10 cellular contexts compared by ENCODE assay signal in the genomic region with DNA sequence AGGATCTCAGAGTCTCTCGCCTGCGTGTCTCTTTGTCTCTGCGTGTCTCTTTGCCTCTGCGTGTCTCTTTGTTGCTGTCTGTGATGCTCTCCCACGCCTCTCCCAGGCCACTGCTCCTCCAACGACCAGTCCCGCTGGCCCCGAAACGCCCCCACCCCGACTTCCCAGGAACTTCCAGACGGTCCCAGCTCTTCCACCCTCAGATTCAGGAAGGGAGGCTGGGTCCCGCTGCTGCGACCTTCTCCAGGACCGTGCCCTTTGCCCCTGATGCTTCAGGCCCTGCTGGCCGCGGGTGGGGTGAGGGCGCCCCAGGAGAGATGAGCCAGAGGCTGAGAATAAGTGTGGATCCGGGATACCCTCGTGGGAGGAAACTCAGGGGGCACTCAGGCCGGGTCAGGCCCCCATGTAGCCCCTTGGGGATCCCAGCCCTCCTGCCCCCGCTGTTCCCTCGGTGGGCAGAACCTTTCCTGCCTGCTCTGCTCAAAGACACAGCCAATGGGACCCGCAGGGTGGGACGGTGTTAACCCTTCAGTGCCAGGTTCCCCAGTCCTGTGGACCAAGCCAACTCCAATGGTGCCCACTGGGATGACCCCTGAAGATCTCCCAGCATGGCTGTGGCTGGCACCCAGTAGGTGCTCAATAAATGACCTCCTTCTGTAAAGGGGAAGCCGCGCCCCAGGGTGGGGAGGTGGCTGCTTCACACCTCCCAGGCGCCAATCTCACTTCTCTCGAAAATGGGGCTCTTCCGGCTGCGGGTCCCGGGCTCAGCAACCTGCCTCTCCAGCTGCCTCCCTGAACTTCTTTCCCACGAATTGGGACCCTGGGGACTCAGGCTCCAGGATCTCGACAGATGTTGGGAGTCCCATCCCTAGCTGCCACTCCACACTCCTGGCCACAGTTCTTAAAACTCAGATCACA. TPM values are rescaled to one million over a fixed set of nuclear protein-coding genes. Genes with fewer than 3 reads are reported as not detected.
DNase-seq lines count a peak whose midpoint lies in the region; ATAC-seq, FAIRE-seq and TF ChIP-seq lines count a peak whose summit lies in the region.
"Had no signal": no experiment of that assay in that cellular context is flagged by ENCODE, and none has a peak within 500 bp of the region (broad histone marks: within the 10 kb centered on the region; RNA-seq: fewer than 3 reads in every experiment).

No MANE protein-coding gene starts in this region.

- H3K4me1 ChIP-seq in esophagus squamous epithelium, result peaks cover 38 to 97% (median 39%) of the 10 kb centered on the region in 3 donors
- H3K4me1 ChIP-seq in smooth muscle cell (ENCODE audit: low read depth), result peaks cover 12% of the 10 kb centered on the region
- H3K4me1 ChIP-seq in small intestine (ENCODE audit: control insufficient read depth in 2 of 2, insufficient read depth in 1 of 2, low read depth in 1 of 2, low read length in 1 of 2), result no peaks in the 10 kb centered on the region

- H3K4me3 ChIP-seq in esophagus squamous epithelium, result peak overlapping the region in 1 of 4 donors; percentile 74
- peak overlapping the region; percentile 54 for H3K4me3 ChIP-seq in smooth muscle cell
- no peak overlapping the region for H3K4me3 ChIP-seq in small intestine (ENCODE audit: low read depth in 1 of 2, low read length in 2 of 2)

- H3K27me3 ChIP-seq in esophagus squamous epithelium, result peaks cover 0 to 63% (median 10%) of the 10 kb centered on the region in 4 donors
- peaks cover 15% of the 10 kb centered on the region for H3K27me3 ChIP-seq in smooth muscle cell (ENCODE audit: low read depth)
- peaks cover 15 to 41% of the 10 kb centered on the region in 2 donors for H3K27me3 ChIP-seq in small intestine (ENCODE audit: control insufficient read depth in 2 of 2, insufficient read depth in 2 of 2, low read length in 2 of 2)

- H3K9me3 ChIP-seq in esophagus squamous epithelium, result no peaks in the 10 kb centered on the region
- no peaks in the 10 kb centered on the region for H3K9me3 ChIP-seq in smooth muscle cell (replicated peaks; ENCODE audit: low read depth)
- H3K9me3 ChIP-seq in small intestine (ENCODE audit: control insufficient read depth, low read depth), result no peaks in the 10 kb centered on the region

- H3K4me3 Mint-ChIP-seq in activated CD4-positive, alpha-beta T cell treated with anti-CD3 and anti-CD28 coated beads for 36 hours, result peak overlapping the region; percentile 15

- no peak overlapping the region for H3K27ac Mint-ChIP-seq in activated CD4-positive, alpha-beta T cell treated with anti-CD3 and anti-CD28 coated beads for 36 hours

- TF ChIP-seq POLR2A in esophagus squamous epithelium (IDR thresholded peaks at IDR 0.05), result no peak

- H3K36me3 Mint-ChIP-seq in activated CD4-positive, alpha-beta T cell treated with anti-CD3 and anti-CD28 coated beads for 36 hours (ENCODE audit: low read depth), result no peaks in the 10 kb centered on the region

- no peaks in the 10 kb centered on the region for H3K9me3 Mint-ChIP-seq in activated CD4-positive, alpha-beta T cell treated with anti-CD3 and anti-CD28 coated beads for 36 hours (ENCODE audit: low read depth)

- POLR2A ChIA-PET in activated CD4-positive, alpha-beta T cell treated with anti-CD3 and anti-CD28 coated beads for 36 hours (lab: Charles Lee), result no interaction called here
- POLR2A ChIA-PET in RWPE1 (lab: Yijun Ruan, JAX; ENCODE audit: low non-redundant PET), result no interaction called here

- TF ChIP-seq CTCF in RWPE1 (conservative IDR thresholded peaks at IDR 0.05; ENCODE audit: low read depth), result no peak
- no peak for TF ChIP-seq CTCF in esophagus squamous epithelium (IDR thresholded peaks at IDR 0.05)
- TF ChIP-seq CTCF in smooth muscle cell (IDR thresholded peaks at IDR 0.05; ENCODE audit: borderline replicate concordance, insufficient read depth, poor library complexity, severe bottlenecking), result no peak

- intact Hi-C loops in activated CD4-positive, alpha-beta T cell treated with anti-CD3 and anti-CD28 coated beads for 36 hours (cut with DNase I, micrococcal nuclease), result loop anchor here (5.0 to 10.0 kb wide), 2 partner anchors 224 to 226 kb away; no protein-coding TSS in a partner anchor
- intact Hi-C loops in esophagus squamous epithelium (cut with DNase I), result no loop called here

- peak overlapping the region; percentile 93 for H3K4me2 ChIP-seq in smooth muscle cell

- no peak for DNase-seq in activated CD4-positive, alpha-beta T cell treated with anti-CD3 and anti-CD28 coated beads for 36 hours
- DNase-seq in activated CD4-positive, alpha-beta T cell treated with anti-CD3 and anti-CD28 coated beads for 48 hours, result no peak
- DNase-seq in RWPE1 (ENCODE audit: low spot score) (no peak), esophagus squamous epithelium (lab: John Stamatoyannopoulos, UW) (no peak), smooth muscle cell (lab: John Stamatoyannopoulos, UW; ENCODE audit: unreplicated experiment) (no peak), NAMALWA (ENCODE audit: low spot score) (no peak), small intestine (no peak)

- peaks cover 24% of the 10 kb centered on the region for H3K4me1 Mint-ChIP-seq in activated CD4-positive, alpha-beta T cell treated with anti-CD3 and anti-CD28 coated beads for 36 hours

- H3K36me3 ChIP-seq in esophagus squamous epithelium (peaks cover 0 to 12% (median 3%) of the 10 kb centered on the region in 3 donors), smooth muscle cell (ENCODE audit: low read depth) (no peaks in the 10 kb centered on the region), small intestine (ENCODE audit: control insufficient read depth in 2 of 2, insufficient read depth in 2 of 2, low read length in 2 of 2) (no peaks in the 10 kb centered on the region)

- FAIRE-seq in small intestine (lab: Jason Lieb, UNC), result no peak

- peaks cover 45% of the 10 kb centered on the region for H3K27me3 Mint-ChIP-seq in activated CD4-positive, alpha-beta T cell treated with anti-CD3 and anti-CD28 coated beads for 36 hours

- H3K27ac ChIP-seq in RWPE1 (peak overlapping the region; percentile 91), esophagus squamous epithelium (peak overlapping the region; percentile 67 to 88 (median 86)), smooth muscle cell (ENCODE audit: low read depth) (no peak overlapping the region), small intestine (ENCODE audit: low read depth in 1 of 2, low read length in 1 of 2) (no peak overlapping the region)

- WGBS in esophagus squamous epithelium, 2 donors, result 5 to 12% methylated on average over 11 to 17 of the region's 33 CpGs
- 34% methylated on average over 32 of the region's 33 CpGs for WGBS in smooth muscle cell (ENCODE audit: low lambda C conversion rate)
- WGBS in small intestine, 3 donors, result 10 to 13% (median 11%) methylated on average over 32 to 33 of the region's 33 CpGs

- peak overlapping the region; percentile 73 for H2AFZ ChIP-seq in smooth muscle cell (ENCODE audit: low read depth)

- no peak for ATAC-seq in activated CD4-positive, alpha-beta T cell treated with anti-CD3 and anti-CD28 coated beads for 36 hours
- ATAC-seq in GM18520 (IDR thresholded peaks at IDR 0.05; ENCODE audit: unreplicated experiment), result no peak

- no peaks in the 10 kb centered on the region for H3F3A ChIP-seq in smooth muscle cell (ENCODE audit: low read depth)

- H3K79me2 ChIP-seq in smooth muscle cell (ENCODE audit: low read depth), result peaks cover 16% of the 10 kb centered on the region

- CTCF ChIA-PET in activated CD4-positive, alpha-beta T cell treated with anti-CD3 and anti-CD28 coated beads for 36 hours (lab: Charles Lee), result interaction anchor here (0.6 to 0.7 kb wide), 3 partner anchors 36 to 100 kb away, joined by 3 to 4 read pairs (median 3); no protein-coding TSS in a partner anchor
- CTCF ChIA-PET in RWPE1 (lab: Yijun Ruan, JAX), result interaction anchor here (1.3 to 2.0 kb wide), 2 partner anchors 23 to 35 kb away, joined by 4 to 6 read pairs; no protein-coding TSS in a partner anchor

- H3K9ac ChIP-seq in smooth muscle cell (ENCODE audit: low read depth), result no peak overlapping the region

- no peaks in the 10 kb centered on the region for H4K20me1 ChIP-seq in smooth muscle cell (ENCODE audit: low read depth)

RNA-seq across cellular contexts. Expression of a gene that starts 1.5 kb away (rescaled TPM):
- total RNA-seq in activated CD4-positive, alpha-beta T cell treated with anti-CD3 and anti-CD28 coated beads for 36 hours, result under 1 TPM; 0.07 to 0.11 TPM
- total RNA-seq in esophagus squamous epithelium (10 to 100 TPM in 3 of 4 donors, 1 to 10 TPM in 1; 8.9 to 27.2 (median 16.3) TPM), smooth muscle cell (5.3 and 6.3 TPM in 2 replicates)
- polyA plus RNA-seq in smooth muscle cell (6.8 and 9.0 TPM in 2 replicates), small intestine (under 1 TPM in 1 of 3 donors, not detected in 2; 0.09 TPM)
- total RNA-seq: dermis microvascular lymphatic vessel endothelial cell, HT-29 had no signal

RNA-seq across cellular contexts. Expression of a gene that starts 15.5 kb away (rescaled TPM):
- total RNA-seq in activated CD4-positive, alpha-beta T cell treated with anti-CD3 and anti-CD28 coated beads for 36 hours, result 10 to 100 TPM; 38.7 to 58.7 TPM
- total RNA-seq in esophagus squamous epithelium (10 to 100 TPM; 66.2 to 86.9 (median 76.4) TPM), smooth muscle cell (24.9 and 39.3 TPM in 2 replicates)
- polyA plus RNA-seq in smooth muscle cell (53.1 and 60.4 TPM in 2 replicates), small intestine (10 to 100 TPM; 44.0 to 73.8 (median 68.9) TPM)

RNA-seq across cellular contexts. Expression of a gene that starts 25.0 kb away (rescaled TPM):
- 10 to 100 TPM; 18.9 to 19.3 TPM for total RNA-seq in activated CD4-positive, alpha-beta T cell treated with anti-CD3 and anti-CD28 coated beads for 36 hours
- 10 to 100 TPM; 46.5 to 59.3 (median 51.4) TPM for total RNA-seq in esophagus squamous epithelium
- 12.9 and 13.8 TPM in 2 replicates for total RNA-seq in smooth muscle cell
- 19.0 and 29.7 TPM in 2 replicates for polyA plus RNA-seq in smooth muscle cell
- 100 to 1,000 TPM in 2 of 3 donors, 10 to 100 TPM in 1; 49.0 to 181 (median 161) TPM for polyA plus RNA-seq in small intestine

RNA-seq across cellular contexts. Expression of a gene that starts 47.1 kb away (rescaled TPM):
- 10 to 100 TPM; 62.5 to 67.1 TPM for total RNA-seq in activated CD4-positive, alpha-beta T cell treated with anti-CD3 and anti-CD28 coated beads for 36 hours
- 10 to 100 TPM; 18.2 to 30.3 (median 23.9) TPM for total RNA-seq in esophagus squamous epithelium
- total RNA-seq in smooth muscle cell, result 4.9 and 7.1 TPM in 2 replicates
- 10.1 and 18.0 TPM in 2 replicates for polyA plus RNA-seq in smooth muscle cell
- 10 to 100 TPM; 14.8 to 18.2 (median 18.1) TPM for polyA plus RNA-seq in small intestine

RNA-seq across cellular contexts. Expression of a gene that starts 50.1 kb away (rescaled TPM):
- total RNA-seq in activated CD4-positive, alpha-beta T cell treated with anti-CD3 and anti-CD28 coated beads for 36 hours, result 10 to 100 TPM; 39.2 to 50.3 TPM
- total RNA-seq in esophagus squamous epithelium, result 10 to 100 TPM in 1 of 4 donors, 1 to 10 TPM in 3; 5.1 to 14.4 (median 6.2) TPM
- total RNA-seq in smooth muscle cell, result 5.4 and 10.1 TPM in 2 replicates
- 22.2 and 25.3 TPM in 2 replicates for polyA plus RNA-seq in smooth muscle cell
- polyA plus RNA-seq in small intestine, result 10 to 100 TPM; 13.0 to 19.0 (median 15.4) TPM

Comparison
In these comparisons a context has a peak if more than half of its experiments do, and no peak if none do; other contexts are left out.
1. H3K27ac ChIP-seq: peak in RWPE1 (single experiment) and esophagus squamous epithelium (4 of 4); none in smooth muscle cell (single experiment) and small intestine (0 of 2).